In genomic region chr12:116156614-116157013, GRCh38 we compare ENCODE assay signal across 22 cellular contexts.
DNase-seq lines count a peak whose midpoint lies in the region; ATAC-seq, FAIRE-seq and TF ChIP-seq lines count a peak whose summit lies in the region.
"Had no signal": no experiment of that assay in that cellular context is flagged by ENCODE, and none has a peak within 500 bp of the region (broad histone marks: within the 10 kb centered on the region; RNA-seq: fewer than 3 reads in every experiment).

No MANE protein-coding gene starts in this region.

- ATAC-seq in K562 (peak; percentile 30; the same call in 1 of the 3 replicates), lower lobe of right lung (no peak), GM21528 (IDR thresholded peaks at IDR 0.05; ENCODE audit: low FRiP score, unreplicated experiment) (no peak)
- ATAC-seq: CD8-positive, alpha-beta T cell; GM12878; GM23338 had no signal

- H3K9me1 ChIP-seq in K562 (ENCODE audit: control insufficient read depth, insufficient read depth, low read length), result no peaks in the 10 kb centered on the region

- DNase-seq in K562 (ENCODE audit: extremely low read depth in 1 of 4, low spot score in 3 of 4) (no peak), progenitor cell of endocrine pancreas (ENCODE audit: low spot score, unreplicated experiment) (no peak), lower lobe of right lung (no peak), iPS-NIHi11 (ENCODE audit: low spot score) (no peak)
- no peak for DNase-seq in stimulated activated CD8-positive, alpha-beta memory T cell treated with anti-CD3 and anti-CD28 coated beads, Interleukin-4, amount 100 ng/mL, for 48 hours
- DNase-seq: Caco-2; CD4-positive, CD25-positive, alpha-beta regulatory T cell; CD8-positive, alpha-beta T cell; DMS153; DMS79; EL; GDM1 had no signal

- H3K36me3 ChIP-seq in HEK293 (ENCODE audit: control insufficient read depth in 2 of 2, insufficient read depth in 1 of 2, low read length in 2 of 2) (no peaks in the 10 kb centered on the region), KMS-11 (ENCODE audit: insufficient read depth) (no peaks in the 10 kb centered on the region), K562 (ENCODE audit: control insufficient read depth, insufficient read depth, low read length) (no peaks in the 10 kb centered on the region), lower lobe of right lung (no peaks in the 10 kb centered on the region)
- H3K36me3 ChIP-seq: BLaER1, HAP-1 had no signal

- peak overlapping the region; percentile 11 for H3K27ac Mint-ChIP-seq in progenitor cell of endocrine pancreas
- H3K27ac Mint-ChIP-seq: B cell; CD8-positive, alpha-beta T cell; GM23338 had no signal

- TF ChIP-seq CTCF in HEK293 (tag by site-specific recombination; IDR thresholded peaks at IDR 0.05), result no peak
- no peak for TF ChIP-seq CTCF in KMS-11 (conservative IDR thresholded peaks at IDR 0.05; ENCODE audit: low read depth, low read length)
- TF ChIP-seq CTCF in K562 (IDR thresholded peaks at IDR 0.05 in 2 of 3, conservative IDR thresholded peaks at IDR 0.05 in 1 of 3; ENCODE audit: insufficient read depth in 2 of 3, low read depth in 1 of 3, low read length in 3 of 3), result no peak
- TF ChIP-seq CTCF in progenitor cell of endocrine pancreas (IDR thresholded peaks at IDR 0.05; ENCODE audit: unreplicated experiment), result no peak
- TF ChIP-seq CTCF in lower lobe of right lung (IDR thresholded peaks at IDR 0.05), result no peak

- intact Hi-C loops in K562 (cut with micrococcal nuclease), result no loop called here
- intact Hi-C loops in lower lobe of right lung (cut with DNase I), result no loop called here

- no peaks in the 10 kb centered on the region for H4K20me1 ChIP-seq in KMS-11 (ENCODE audit: insufficient read depth)
- H4K20me1 ChIP-seq in K562 (replicated peaks; ENCODE audit: control insufficient read depth, insufficient read depth, low read length), result peaks cover 2% of the 10 kb centered on the region; the same call in 1 of the 2 replicates

- no peak for TF ChIP-seq RAD21 in K562 (CRISPR knock-in tag; conservative IDR thresholded peaks at IDR 0.05 in 1 of 2, IDR thresholded peaks at IDR 0.05 in 1 of 2)

- in situ Hi-C loops in K562 (cut with MboI), result no loop called here

- H3K27me3 Mint-ChIP-seq in progenitor cell of endocrine pancreas, result no peaks in the 10 kb centered on the region
- H3K27me3 Mint-ChIP-seq: B cell; CD4-positive, CD25-positive, alpha-beta regulatory T cell had no signal

- TF ChIP-seq EP300 in K562 (IDR thresholded peaks at IDR 0.05; ENCODE audit: low read length), result no peak

- H3K9me3 ChIP-seq in HEK293 (ENCODE audit: control insufficient read depth, insufficient read depth, low read depth, low read length) (no peaks in the 10 kb centered on the region), K562 (replicated peaks; ENCODE audit: control insufficient read depth, insufficient read depth, low read depth, low read length) (no peaks in the 10 kb centered on the region), lower lobe of right lung (no peaks in the 10 kb centered on the region)
- H3K9me3 ChIP-seq: BLaER1, Caco-2, HAP-1 had no signal

- no peak overlapping the region for H3K4me3 Mint-ChIP-seq in progenitor cell of endocrine pancreas (ENCODE audit: low read depth)
- H3K4me3 Mint-ChIP-seq: B cell; CD4-positive, CD25-positive, alpha-beta regulatory T cell; CD8-positive, alpha-beta T cell; GM23338 had no signal

- BruUV-seq in K562 (replicated peaks; lab: Mats Ljungman, UMichigan), result no TSS peak

- peaks cover 63% of the 10 kb centered on the region for H3K4me1 ChIP-seq in HEK293 (ENCODE audit: control insufficient read depth, insufficient read depth, low read length)
- peaks cover 92% of the 10 kb centered on the region for H3K4me1 ChIP-seq in KMS-11 (ENCODE audit: low read depth, poor library complexity, severe bottlenecking)
- peaks cover 7 to 33% of the 10 kb centered on the region in 2 experiments; a peak in 4 of 5 replicates for H3K4me1 ChIP-seq in K562 (replicated peaks in 1 of 2; ENCODE audit: control insufficient read depth in 2 of 2, insufficient read depth in 2 of 2, low read length in 2 of 2)
- H3K4me1 ChIP-seq in lower lobe of right lung, result peaks cover 55% of the 10 kb centered on the region

- TF ChIP-seq POLR2A in K562 (conservative IDR thresholded peaks at IDR 0.05), result no peak

- 45% methylated on average over 4 of the region's 4 CpGs for WGBS in K562 (ENCODE audit: insufficient coverage, low coverage, missing lambda C conversion rate)

- CTCF ChIA-PET in HEK293 (lab: Yijun Ruan, JAX) (no interaction called here), K562 (lab: Yijun Ruan, JAX; ENCODE audit: low intra/inter-chr PET ratio) (no interaction called here)

- peaks cover 49% of the 10 kb centered on the region for H3K4me1 Mint-ChIP-seq in progenitor cell of endocrine pancreas (ENCODE audit: low read depth)

- no peaks in the 10 kb centered on the region for H3K27me3 ChIP-seq in KMS-11 (ENCODE audit: insufficient read depth, low read depth)
- no peaks in the 10 kb centered on the region for H3K27me3 ChIP-seq in K562 (ENCODE audit: control insufficient read depth in 2 of 2, insufficient read depth in 2 of 2, low read length in 2 of 2)
- H3K27me3 ChIP-seq in lower lobe of right lung (ENCODE audit: low read depth), result no peaks in the 10 kb centered on the region
- H3K27me3 ChIP-seq: BLaER1 had no signal

- no peak overlapping the region for H3K27ac ChIP-seq in HEK293 (ENCODE audit: extremely low read depth, low read depth, low read length)
- H3K27ac ChIP-seq in KMS-11, result no peak overlapping the region; the same call in 1 of the 2 replicates
- H3K27ac ChIP-seq in K562 (ENCODE audit: extremely low read depth, low read depth, low read length), result no peak overlapping the region
- no peak overlapping the region for H3K27ac ChIP-seq in lower lobe of right lung
- H3K27ac ChIP-seq: BLaER1, C4-2B had no signal

- H3K9ac ChIP-seq in KMS-11, result no peak overlapping the region
- H3K9ac ChIP-seq in K562 (ENCODE audit: insufficient read depth in 1 of 2, low read depth in 2 of 2, low read length in 2 of 2), result no peak overlapping the region
- H3K9ac ChIP-seq: BLaER1 had no signal

- no peaks in the 10 kb centered on the region for H3K9me3 Mint-ChIP-seq in progenitor cell of endocrine pancreas (ENCODE audit: low read depth)
- H3K9me3 Mint-ChIP-seq: CD4-positive, CD25-positive, alpha-beta regulatory T cell; CD8-positive, alpha-beta T cell; GM23338 had no signal

- H3K4me3 ChIP-seq in HEK293 (ENCODE audit: low read depth, low read length) (no peak overlapping the region), KMS-11 (IDR thresholded peaks at IDR 0.05; ENCODE audit: insufficient read depth, low read depth, low read length) (no peak overlapping the region), K562 (no peak overlapping the region), lower lobe of right lung (no peak overlapping the region)
- H3K4me3 ChIP-seq: BLaER1, GM12878, GM23338, HAP-1 had no signal

- H2AFZ ChIP-seq in KMS-11 (ENCODE audit: low read depth), result no peak overlapping the region
- no peak overlapping the region for H2AFZ ChIP-seq in K562 (ENCODE audit: low read depth, low read length)
- H2AFZ ChIP-seq: GM23338 had no signal

- H3K4me2 ChIP-seq in KMS-11, result peak overlapping the region; percentile 55; the same call in 1 of the 2 replicates
- no peak overlapping the region; the same call in 1 of the 2 replicates for H3K4me2 ChIP-seq in K562 (ENCODE audit: insufficient read depth, low read length)
- H3K4me2 ChIP-seq: BLaER1 had no signal

- H3K79me2 ChIP-seq in KMS-11 (ENCODE audit: insufficient read depth, low read depth) (peaks cover 96% of the 10 kb centered on the region), K562 (ENCODE audit: control insufficient read depth, insufficient read depth, low read length) (peaks cover 98% of the 10 kb centered on the region)

- POLR2A ChIA-PET in HEK293 (lab: Yijun Ruan, JAX), result interaction anchor here (0.5 kb wide), 1 partner anchor 455 kb away, joined by 3 read pairs; no protein-coding TSS in a partner anchor
- POLR2A ChIA-PET in K562 (lab: Yijun Ruan, JAX), result interaction anchor here (1.0 kb wide), 1 partner anchor 40 kb away, joined by 3 read pairs; no protein-coding TSS in a partner anchor

- peak; percentile 42 for FAIRE-seq in K562 (lab: Jason Lieb, UNC)
- FAIRE-seq: GM12878, GM19239 had no signal

- no peaks in the 10 kb centered on the region for H3K36me3 Mint-ChIP-seq in progenitor cell of endocrine pancreas (ENCODE audit: insufficient read depth)
- H3K36me3 Mint-ChIP-seq: CD4-positive, CD25-positive, alpha-beta regulatory T cell had no signal

TF ChIP-seq in HEK293, 187 proteins besides CTCF, POLR2A, EP300 and RAD21 (continues in another document):
- TF ChIP-seq ZNF514 (tag by site-specific recombination; IDR thresholded peaks at IDR 0.05) (no peak), PRDM6 (tag by site-specific recombination; IDR thresholded peaks at IDR 0.05) (peak; percentile 28), ZNF600 (tag by site-specific recombination; IDR thresholded peaks at IDR 0.05) (0 out of 2 replicates have a peak, but pooled peaks have one; percentile 10)

TF ChIP-seq in K562, 482 proteins besides CTCF, POLR2A, EP300 and RAD21:
- no peak for TF ChIP-seq HMG20B (CRISPR knock-in tag; IDR thresholded peaks at IDR 0.05)
- TF ChIP-seq MAFF (IDR thresholded peaks at IDR 0.05; ENCODE audit: low read length), result peak; percentile 14; the same call in 1 of the 2 replicates
- no peak for TF ChIP-seq ZNF79 (CRISPR knock-in tag; IDR thresholded peaks at IDR 0.05; ENCODE audit: low read depth)
TF ChIP-seq in K562: peak in this region for 1.
